ENCODE assay signal across 19 cellular contexts in genomic region chrX:7228226-7228625, GRCh38.
"Had no signal": no experiment of that assay in that cellular context is flagged by ENCODE, and none has a peak within 500 bp of the region (broad histone marks: within the 10 kb centered on the region; RNA-seq: fewer than 3 reads in every experiment).

No MANE protein-coding gene starts in this region.

- H3K4me3 ChIP-seq: esophagus muscularis mucosa, gastrocnemius medialis, heart right ventricle, sigmoid colon, thyroid gland, upper lobe of left lung, uterus had no signal

- H3K27me3 Mint-ChIP-seq: dendritic cell treated with granulocyte-macrophage colony-stimulating factor and Interleukin-4, amounts not matched to agents 40 ng/mL and 50 ng/mL, for 4 days; effector memory CD8-positive, alpha-beta T cell; naive thymus-derived CD8-positive, alpha-beta T cell had no signal

- H3K27ac ChIP-seq: epithelial cell of prostate, esophagus muscularis mucosa, gastrocnemius medialis, heart right ventricle, sigmoid colon, thyroid gland, upper lobe of left lung, uterus had no signal

- ATAC-seq: effector memory CD8-positive, alpha-beta T cell; gastrocnemius medialis; heart right ventricle; naive thymus-derived CD8-positive, alpha-beta T cell had no signal

- H3K4me1 ChIP-seq: esophagus muscularis mucosa, gastrocnemius medialis, heart right ventricle, sigmoid colon, thyroid gland, upper lobe of left lung, uterus had no signal

- H3K36me3 ChIP-seq: esophagus muscularis mucosa, gastrocnemius medialis, heart right ventricle, sigmoid colon, thyroid gland, upper lobe of left lung, uterus had no signal

- H3K9me3 Mint-ChIP-seq: dendritic cell treated with granulocyte-macrophage colony-stimulating factor and Interleukin-4, amounts not matched to agents 40 ng/mL and 50 ng/mL, for 4 days; effector memory CD8-positive, alpha-beta T cell had no signal

- H3K9me3 ChIP-seq: esophagus muscularis mucosa, gastrocnemius medialis, heart right ventricle, sigmoid colon, thyroid gland, upper lobe of left lung, uterus had no signal

- H3K4me3 Mint-ChIP-seq: dendritic cell treated with granulocyte-macrophage colony-stimulating factor and Interleukin-4, amounts not matched to agents 40 ng/mL and 50 ng/mL, for 4 days; effector memory CD8-positive, alpha-beta T cell; naive thymus-derived CD8-positive, alpha-beta T cell; neural crest cell had no signal

- DNase-seq: effector memory CD8-positive, alpha-beta T cell; gastrocnemius medialis; heart right ventricle; hypothalamus; kidney glomerular epithelial cell; mesendoderm; naive thymus-derived CD8-positive, alpha-beta T cell; posterior cingulate gyrus; sigmoid colon; small intestine; stimulated activated CD4-positive, alpha-beta T cell treated with anti-CD3 and anti-CD28 coated beads, Interleukin-2, amount 100 ng/mL, for 48 hours; stimulated activated naive CD4-positive, alpha-beta T cell treated with Interleukin-2 at 50 U/mL for 16 hours; thyroid gland; upper lobe of left lung; uterus had no signal

- H3K27ac Mint-ChIP-seq: dendritic cell treated with granulocyte-macrophage colony-stimulating factor and Interleukin-4, amounts not matched to agents 40 ng/mL and 50 ng/mL, for 4 days; effector memory CD8-positive, alpha-beta T cell; naive thymus-derived CD8-positive, alpha-beta T cell had no signal

- H3K36me3 Mint-ChIP-seq: naive thymus-derived CD8-positive, alpha-beta T cell had no signal

- H3K4me1 Mint-ChIP-seq: naive thymus-derived CD8-positive, alpha-beta T cell; neural crest cell had no signal

- H3K27me3 ChIP-seq: esophagus muscularis mucosa, gastrocnemius medialis, heart right ventricle, sigmoid colon, thyroid gland, upper lobe of left lung, uterus had no signal
